In the genomic region with DNA sequence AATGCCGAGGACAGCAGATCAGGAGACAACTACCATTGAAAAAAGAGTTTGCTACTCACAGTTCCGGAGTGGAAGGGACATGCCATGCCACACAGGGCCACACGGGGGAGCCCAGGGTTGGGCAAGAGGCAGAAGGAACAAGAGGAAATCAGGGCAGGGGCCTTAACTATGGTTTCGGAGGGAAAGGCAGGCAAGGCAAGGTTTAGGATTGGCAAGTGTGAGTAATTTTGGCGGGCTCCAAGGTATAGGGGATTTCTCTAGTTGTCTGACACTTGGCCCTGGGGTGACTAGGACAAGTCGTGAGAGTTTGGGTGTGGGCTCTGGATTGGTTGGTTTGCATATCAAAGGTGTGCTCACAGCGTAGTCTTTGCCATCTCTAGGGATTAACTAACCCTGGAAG, we compare ENCODE assay signal across 8 cellular contexts. TPM values are rescaled to one million over a fixed set of nuclear protein-coding genes. Genes with fewer than 3 reads are reported as not detected.
DNase-seq lines count a peak whose midpoint lies in the region; FAIRE-seq and TF ChIP-seq lines count a peak whose summit lies in the region.

No MANE protein-coding gene starts in this region.

- no peaks in the 10 kb centered on the region for H3K9me3 ChIP-seq in fibroblast of lung (ENCODE audit: control insufficient read depth, insufficient read depth, low read depth, low read length)
- no peaks in the 10 kb centered on the region for H3K9me3 ChIP-seq in ovary

- H3K4me3 ChIP-seq in fibroblast of lung (replicated peaks in 1 of 4; ENCODE audit: control extremely low read depth in 1 of 4, insufficient read depth in 1 of 4, low read depth in 3 of 4, low read length in 4 of 4) (no peak overlapping the region), ovary (no peak overlapping the region)

- no peak overlapping the region for H3K9ac ChIP-seq in fibroblast of lung (ENCODE audit: insufficient read depth, low read length)

- H2AFZ ChIP-seq in fibroblast of lung (ENCODE audit: low read length) = no peak overlapping the region

- no peak for TF ChIP-seq POLR2A in ovary (IDR thresholded peaks at IDR 0.05)

- FAIRE-seq in urothelium cell line (lab: Jason Lieb, UNC) = no peak

- DNase-seq in NCI-H2196 (lab: John Stamatoyannopoulos, UW; ENCODE audit: unreplicated experiment) (peak; percentile 21), NCI-H2196 treated with DMSO at 0.1 percent for 48 hours (lab: John Stamatoyannopoulos, UW; ENCODE audit: unreplicated experiment) (no peak), NOMO-1 treated with DMSO at 0.1 percent for 48 hours (lab: John Stamatoyannopoulos, UW; ENCODE audit: unreplicated experiment) (peak; percentile 35), activated T-cell treated with anti-CD3 and anti-CD28 coated beads for 1 hour (ENCODE audit: low read depth) (peak; percentile 45), fibroblast of lung (ENCODE audit: low read depth in 2 of 2) (peak; percentile 16 to 31), ovary (peak in 3 of 5 donors; percentile 29 to 50 (median 37)), urothelium cell line (ENCODE audit: low spot score) (peak; percentile 45), NCI-H1417 treated with DMSO at 0.1 percent for 48 hours (lab: John Stamatoyannopoulos, UW) (no peak)

- 52 to 68% (median 55%) methylated on average over 7 of the region's 7 CpGs for WGBS in ovary, 3 donors

- TF ChIP-seq CTCF in fibroblast of lung (conservative IDR thresholded peaks at IDR 0.05 in 1 of 2, IDR thresholded peaks at IDR 0.05 in 1 of 2; ENCODE audit: low read depth in 1 of 2, low read length in 2 of 2) (peak; percentile 72 to 91), ovary (IDR thresholded peaks at IDR 0.05) (peak in 1 of 3 donors; percentile 20)

- no peaks in the 10 kb centered on the region for H3K4me1 ChIP-seq in fibroblast of lung (ENCODE audit: control insufficient read depth, extremely low read depth, insufficient read depth, low read length)
- H3K4me1 ChIP-seq in ovary (ENCODE audit: insufficient read depth) = no peaks in the 10 kb centered on the region

- no peaks in the 10 kb centered on the region for H3K79me2 ChIP-seq in fibroblast of lung (ENCODE audit: control insufficient read depth, insufficient read depth, low read length)

- H4K20me1 ChIP-seq in fibroblast of lung (ENCODE audit: control insufficient read depth, extremely low read depth, insufficient read depth, low read length) = no peaks in the 10 kb centered on the region

- H3K27me3 ChIP-seq in fibroblast of lung (ENCODE audit: control insufficient read depth, insufficient read depth, low read length) = no peaks in the 10 kb centered on the region
- no peaks in the 10 kb centered on the region for H3K27me3 ChIP-seq in ovary

- intact Hi-C loops in ovary (cut with DNase I) = loop anchor here in 3 of 4 donors (10.0 kb wide), 1 partner anchor 530 kb away; no protein-coding TSS in a partner anchor

- no peak overlapping the region for H3K4me2 ChIP-seq in fibroblast of lung (ENCODE audit: extremely low read depth, insufficient read depth, low read length)

- H3K36me3 ChIP-seq in fibroblast of lung (ENCODE audit: control insufficient read depth, insufficient read depth, low read length) (no peaks in the 10 kb centered on the region), ovary (no peaks in the 10 kb centered on the region)

- H3K27ac ChIP-seq in fibroblast of lung (ENCODE audit: insufficient read depth, low read length) (no peak overlapping the region), ovary (no peak overlapping the region)

- TF ChIP-seq EP300 in ovary (IDR thresholded peaks at IDR 0.05) = no peak

RNA-seq across cellular contexts. Expression of gene NTN1, which starts 27.0 kb away (rescaled TPM):
- total RNA-seq in fibroblast of lung = 0.51 and 3.1 TPM in 2 replicates
- polyA plus RNA-seq in fibroblast of lung = 0.15 and 0.17 TPM in 2 replicates
- 0.23 and 0.28 TPM in 2 replicates for polyA plus RNA-seq in fibroblast of lung (2012)
- polyA minus RNA-seq in fibroblast of lung (ENCODE audit: low replicate concordance) = 0.11 and 0.12 TPM in 2 replicates
- 10 to 100 TPM in 1 of 7 donors, 1 to 10 TPM in 4, under 1 TPM in 2; 0.28 to 12.5 (median 2.1) TPM for total RNA-seq in ovary
- 1 to 10 TPM; 1.1 to 1.6 TPM for polyA plus RNA-seq in ovary

RNA-seq across cellular contexts. Expression of gene PIK3R5, which starts 28.8 kb away (rescaled TPM):
- not detected in 2 replicates for total RNA-seq in fibroblast of lung
- 0.15 TPM in 1 of 2 replicates, not detected in the other for polyA plus RNA-seq in fibroblast of lung
- polyA plus RNA-seq in fibroblast of lung (2012) = 0.08 TPM in 1 of 2 replicates, not detected in the other
- 2.8 TPM in 1 of 2 replicates, not detected in the other for polyA minus RNA-seq in fibroblast of lung (ENCODE audit: low replicate concordance)
- 1 to 10 TPM; 1.3 to 8.9 (median 3.7) TPM for total RNA-seq in ovary
- 1 to 10 TPM in 1 of 2 donors, under 1 TPM in 1; 0.86 to 3.8 TPM for polyA plus RNA-seq in ovary

Comparison
In these comparisons a context has a peak if more than half of its experiments do, and no peak if none do; other contexts are left out.
1. DNase-seq: peak in NCI-H2196 (single experiment), NOMO-1 treated with DMSO at 0.1 percent for 48 hours (single experiment), activated T-cell treated with anti-CD3 and anti-CD28 coated beads for 1 hour (single experiment), fibroblast of lung (2 of 2), ovary (3 of 5) and urothelium cell line (single experiment); none in NCI-H2196 treated with DMSO at 0.1 percent for 48 hours (single experiment) and NCI-H1417 treated with DMSO at 0.1 percent for 48 hours (single experiment).